8 cellular contexts compared by ENCODE assay signal in the genomic region with DNA sequence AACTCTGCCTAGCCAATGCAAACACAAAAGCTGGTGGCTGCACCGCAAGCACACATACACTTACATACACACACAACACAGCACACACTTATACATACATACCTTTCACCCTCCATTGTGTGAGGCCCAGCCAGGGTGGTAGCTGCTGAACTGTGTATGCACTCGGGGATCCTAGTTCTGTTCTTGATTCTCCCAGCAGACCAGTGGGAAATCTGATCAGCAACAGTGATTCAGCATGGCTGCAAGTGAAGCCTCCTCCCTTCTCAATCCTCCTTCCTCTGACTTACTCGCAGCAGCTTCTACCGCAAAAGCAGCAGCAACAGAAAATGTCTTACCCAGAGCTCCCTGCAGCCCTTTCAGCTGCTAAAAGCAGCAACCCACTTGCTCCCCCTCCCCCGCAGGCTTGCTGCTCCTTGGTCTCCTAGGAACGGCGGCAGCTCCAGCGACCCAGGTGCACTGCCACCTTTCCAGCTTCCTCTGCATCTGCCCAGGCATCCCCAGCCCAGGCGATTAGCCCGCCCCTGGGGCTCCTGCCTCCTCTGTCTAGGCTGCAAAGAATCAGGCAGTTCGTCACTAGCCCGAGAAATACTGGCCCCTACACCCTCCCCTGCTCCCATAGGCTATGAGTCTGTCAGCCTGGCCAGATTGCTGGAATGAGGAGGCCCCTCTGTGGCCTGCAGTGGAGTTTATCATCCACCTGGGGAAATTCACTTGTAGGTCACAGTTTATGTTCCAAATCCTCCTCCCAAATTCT. TPM values are rescaled to one million over a fixed set of nuclear protein-coding genes. Genes with fewer than 3 reads are reported as not detected.
A peak's percentile ranks its signal among the peaks of the same experiment; 100 is the strongest.
DNase-seq lines count a peak whose midpoint lies in the region; ATAC-seq, FAIRE-seq and TF ChIP-seq lines count a peak whose summit lies in the region.
"Had no signal": no experiment of that assay in that cellular context is flagged by ENCODE, and none has a peak within 500 bp of the region (broad histone marks: within the 10 kb centered on the region; RNA-seq: fewer than 3 reads in every experiment).

A gene with protein sequence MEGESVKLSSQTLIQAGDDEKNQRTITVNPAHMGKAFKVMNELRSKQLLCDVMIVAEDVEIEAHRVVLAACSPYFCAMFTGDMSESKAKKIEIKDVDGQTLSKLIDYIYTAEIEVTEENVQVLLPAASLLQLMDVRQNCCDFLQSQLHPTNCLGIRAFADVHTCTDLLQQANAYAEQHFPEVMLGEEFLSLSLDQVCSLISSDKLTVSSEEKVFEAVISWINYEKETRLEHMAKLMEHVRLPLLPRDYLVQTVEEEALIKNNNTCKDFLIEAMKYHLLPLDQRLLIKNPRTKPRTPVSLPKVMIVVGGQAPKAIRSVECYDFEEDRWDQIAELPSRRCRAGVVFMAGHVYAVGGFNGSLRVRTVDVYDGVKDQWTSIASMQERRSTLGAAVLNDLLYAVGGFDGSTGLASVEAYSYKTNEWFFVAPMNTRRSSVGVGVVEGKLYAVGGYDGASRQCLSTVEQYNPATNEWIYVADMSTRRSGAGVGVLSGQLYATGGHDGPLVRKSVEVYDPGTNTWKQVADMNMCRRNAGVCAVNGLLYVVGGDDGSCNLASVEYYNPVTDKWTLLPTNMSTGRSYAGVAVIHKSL (minus strand): TSS at position 559 of the 754 bp plus-strand sequence. CDS start 443 bp downstream, at position 116.

- H3K4me1 Mint-ChIP-seq in natural killer cell treated with Interleukin-12 subunit alpha and Interleukin-12 subunit beta and Interleukin-15 and Interleukin-18, amount 100 ng/mL, for 72 hours (ENCODE audit: low read depth in 2 of 2) = peaks cover 3 to 7% of the 10 kb centered on the region in 2 donors

- peak; percentile 22 for DNase-seq in NCI-H446 treated with DMSO at 0.1 percent for 48 hours (lab: John Stamatoyannopoulos, UW)
- DNase-seq in activated T-helper 9 cell treated with anti-CD3 and anti-CD28 coated beads, Interleukin-2, amount 50 U/mL, for 16 hours (ENCODE audit: low read depth) = peak; percentile 1
- no peak for DNase-seq in natural killer cell treated with Interleukin-12 subunit alpha and Interleukin-12 subunit beta and Interleukin-15 and Interleukin-18, amount 100 ng/mL, for 72 hours (ENCODE audit: low spot score)
- no peak for DNase-seq in RCC 7860 (ENCODE audit: low spot score)

- no peaks in the 10 kb centered on the region for H3K9me3 ChIP-seq in gastroesophageal sphincter

- no peak for TF ChIP-seq CTCF in gastroesophageal sphincter (IDR thresholded peaks at IDR 0.05)

- H3K27me3 ChIP-seq in gastroesophageal sphincter = no peaks in the 10 kb centered on the region

- 10% methylated on average over 6 of the region's 12 CpGs; no CpG with 5 or more reads in 1 of the 2 donors for WGBS in gastroesophageal sphincter (ENCODE audit: low coverage in 1 of 2), 2 donors

- H3K27me3 Mint-ChIP-seq in natural killer cell treated with Interleukin-12 subunit alpha and Interleukin-12 subunit beta and Interleukin-15 and Interleukin-18, amount 100 ng/mL, for 72 hours = peaks cover 0 to 3% of the 10 kb centered on the region in 2 donors

- no peaks in the 10 kb centered on the region for H3K36me3 Mint-ChIP-seq in natural killer cell treated with Interleukin-12 subunit alpha and Interleukin-12 subunit beta and Interleukin-15 and Interleukin-18, amount 100 ng/mL, for 72 hours

- peaks cover 0 to 27% (median 7%) of the 10 kb centered on the region in 3 donors for H3K4me1 ChIP-seq in gastroesophageal sphincter

- H3K9me3 Mint-ChIP-seq in natural killer cell treated with Interleukin-12 subunit alpha and Interleukin-12 subunit beta and Interleukin-15 and Interleukin-18, amount 100 ng/mL, for 72 hours = peaks cover 2% of the 10 kb centered on the region
- H3K9me3 Mint-ChIP-seq: dendritic cell treated with granulocyte-macrophage colony-stimulating factor and Interleukin-4, amounts not matched to agents 40 ng/mL and 50 ng/mL, for 4 days had no signal

- ATAC-seq in GM18498 (IDR thresholded peaks at IDR 0.05; ENCODE audit: unreplicated experiment) (peak; percentile 59), HG02642 (IDR thresholded peaks at IDR 0.05; ENCODE audit: poor library complexity, unreplicated experiment) (peak; percentile 54), gastroesophageal sphincter (peak; percentile 52)
- peak; percentile 39 to 71 for ATAC-seq in natural killer cell treated with Interleukin-12 subunit alpha and Interleukin-12 subunit beta and Interleukin-15 and Interleukin-18, amount 100 ng/mL, for 72 hours

- H3K36me3 ChIP-seq in gastroesophageal sphincter = no peaks in the 10 kb centered on the region

- FAIRE-seq in RCC 7860 (lab: Jason Lieb, UNC) = no peak

- peak within 1 kb of the TSS in 3 of 4 donors; percentile 36 to 64 (median 48) for H3K27ac ChIP-seq in gastroesophageal sphincter

- no peak for TF ChIP-seq EP300 in gastroesophageal sphincter (IDR thresholded peaks at IDR 0.05)

- TF ChIP-seq POLR2A in gastroesophageal sphincter (IDR thresholded peaks at IDR 0.05) = no peak

- no peak within 1 kb of the TSS for H3K27ac Mint-ChIP-seq in natural killer cell treated with Interleukin-12 subunit alpha and Interleukin-12 subunit beta and Interleukin-15 and Interleukin-18, amount 100 ng/mL, for 72 hours
- H3K27ac Mint-ChIP-seq: dendritic cell treated with granulocyte-macrophage colony-stimulating factor and Interleukin-4, amounts not matched to agents 40 ng/mL and 50 ng/mL, for 4 days had no signal

- no peak within 1 kb of the TSS for H3K4me3 Mint-ChIP-seq in natural killer cell treated with Interleukin-12 subunit alpha and Interleukin-12 subunit beta and Interleukin-15 and Interleukin-18, amount 100 ng/mL, for 72 hours
- H3K4me3 Mint-ChIP-seq: dendritic cell treated with granulocyte-macrophage colony-stimulating factor and Interleukin-4, amounts not matched to agents 40 ng/mL and 50 ng/mL, for 4 days had no signal

- H3K4me3 ChIP-seq in gastroesophageal sphincter = peak within 1 kb of the TSS; percentile 17 to 45

RNA-seq across cellular contexts. Expression of the gene that starts here (rescaled TPM):
- 1 to 10 TPM; 2.3 to 6.9 (median 5.4) TPM for total RNA-seq in gastroesophageal sphincter
- 1 to 10 TPM; 1.4 to 3.0 TPM for total RNA-seq in natural killer cell treated with Interleukin-12 subunit alpha and Interleukin-12 subunit beta and Interleukin-15 and Interleukin-18, amount 100 ng/mL, for 72 hours

Comparison
In these comparisons a context has a peak if more than half of its experiments do, and no peak if none do; other contexts are left out.
1. DNase-seq: peak in NCI-H446 treated with DMSO at 0.1 percent for 48 hours (single experiment) and activated T-helper 9 cell treated with anti-CD3 and anti-CD28 coated beads, Interleukin-2, amount 50 U/mL, for 16 hours (single experiment); none in natural killer cell treated with Interleukin-12 subunit alpha and Interleukin-12 subunit beta and Interleukin-15 and Interleukin-18, amount 100 ng/mL, for 72 hours (single experiment) and RCC 7860 (single experiment).
2. Peak in every context shown above with its lines, with median percentiles within 50 percentile points of each other: ATAC-seq.